ENCODE assay signal across 1 cellular context in the genomic region with DNA sequence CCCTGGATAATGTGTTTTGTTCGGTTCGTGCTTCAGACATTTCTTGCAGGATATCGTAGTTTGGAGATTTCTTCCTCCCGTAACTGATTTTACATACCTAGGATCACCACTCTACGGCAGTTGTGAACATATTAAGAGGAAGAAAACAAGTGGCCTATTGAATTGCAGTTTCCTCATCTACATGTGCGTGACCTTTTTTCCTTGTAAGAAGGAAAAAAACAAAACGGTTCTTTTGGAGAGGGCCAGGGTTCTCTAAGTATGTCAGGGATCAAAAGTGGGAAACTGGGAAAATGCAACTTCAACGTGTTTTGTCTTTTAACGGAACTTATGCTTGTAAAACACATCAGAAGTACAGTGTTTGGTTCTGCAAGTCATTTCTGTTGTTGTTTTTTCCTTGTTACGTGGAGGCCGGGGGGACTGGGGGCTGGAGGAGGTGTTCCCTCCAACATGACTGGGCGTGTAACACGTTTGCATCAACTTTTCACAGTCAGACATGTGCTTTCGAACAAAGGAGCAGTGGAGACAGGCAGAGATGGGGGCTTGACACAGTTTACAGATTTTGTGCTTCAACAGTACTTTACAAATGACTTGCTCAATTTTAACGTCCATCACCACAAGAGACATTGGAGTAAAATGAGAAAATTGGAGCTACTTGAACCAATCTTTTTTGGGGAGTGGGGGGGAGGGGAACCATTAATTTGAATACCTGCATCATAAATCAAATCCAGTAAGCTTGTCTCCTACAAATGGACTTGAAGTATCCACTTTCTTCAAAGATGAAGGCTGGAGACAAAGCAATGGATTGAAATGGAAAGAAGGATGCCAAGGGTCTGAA.
TF ChIP-seq lines count a peak whose summit lies in the region.

No MANE protein-coding gene starts in this region.

TF ChIP-seq in HepG2, 621 proteins besides CTCF, POLR2A, EP300 and RAD21 (continued from another document and continues in another):
- TF ChIP-seq TRIM24 (CRISPR knock-in tag; IDR thresholded peaks at IDR 0.05): no peak
- no peak for TF ChIP-seq ZC3H13 (CRISPR knock-in tag; IDR thresholded peaks at IDR 0.05)
- no peak for TF ChIP-seq ZIK1 (CRISPR knock-in tag; IDR thresholded peaks at IDR 0.05; ENCODE audit: borderline replicate concordance, low read depth)
- TF ChIP-seq AGO2 (optimal IDR thresholded peaks at IDR 0.05; ENCODE audit: low read depth, low read length): peak; percentile 7
- TF ChIP-seq ZNF260 (CRISPR knock-in tag; IDR thresholded peaks at IDR 0.05; ENCODE audit: borderline replicate concordance, low read depth): no peak
- TF ChIP-seq ARID5B (CRISPR knock-in tag; IDR thresholded peaks at IDR 0.05): no peak
- no peak for TF ChIP-seq ZNF253 (CRISPR knock-in tag; IDR thresholded peaks at IDR 0.05; ENCODE audit: borderline replicate concordance)
- TF ChIP-seq RBFOX2 (IDR thresholded peaks at IDR 0.05; ENCODE audit: low read depth, low read length): peak; percentile 41; the same call in 1 of the 2 replicates
- TF ChIP-seq SNAI1 (CRISPR knock-in tag; IDR thresholded peaks at IDR 0.05; ENCODE audit: borderline replicate concordance): no peak
- TF ChIP-seq MYC (CRISPR knock-in tag; IDR thresholded peaks at IDR 0.05; ENCODE audit: borderline replicate concordance): 0 out of 2 replicates have a peak, but pooled peaks have one; percentile 42
- TF ChIP-seq ARNT2 (CRISPR knock-in tag; IDR thresholded peaks at IDR 0.05; ENCODE audit: low read depth): no peak
- TF ChIP-seq SP140L (CRISPR knock-in tag; IDR thresholded peaks at IDR 0.05; ENCODE audit: borderline replicate concordance): no peak
- 0 out of 2 replicates have a peak, but pooled peaks have one; percentile 27 for TF ChIP-seq ZBTB38 (CRISPR knock-in tag; IDR thresholded peaks at IDR 0.05)
- 0 out of 2 replicates have a peak, but pooled peaks have one; percentile 4 for TF ChIP-seq CEBPG (CRISPR knock-in tag; IDR thresholded peaks at IDR 0.05)
- TF ChIP-seq NR2F6 (IDR thresholded peaks at IDR 0.05): peak; percentile 9; the same call in 1 of the 2 replicates
- TF ChIP-seq NR2F6 (CRISPR knock-in tag; IDR thresholded peaks at IDR 0.05): no peak
- TF ChIP-seq HNRNPUL1 (IDR thresholded peaks at IDR 0.05; ENCODE audit: low read depth, low read length): no peak
- no peak for TF ChIP-seq SP2 (CRISPR knock-in tag; IDR thresholded peaks at IDR 0.05)
- TF ChIP-seq ZNF282 (IDR thresholded peaks at IDR 0.05; ENCODE audit: partially characterized antibody): no peak
- TF ChIP-seq ZNF768 (CRISPR knock-in tag; IDR thresholded peaks at IDR 0.05): no peak
- no peak for TF ChIP-seq NFE2L2 (IDR thresholded peaks at IDR 0.05; ENCODE audit: low read length)
- TF ChIP-seq PCBP2 (optimal IDR thresholded peaks at IDR 0.05; ENCODE audit: low read depth, low read length, poor library complexity, severe bottlenecking): no peak
- no peak for TF ChIP-seq ZNF431 (CRISPR knock-in tag; IDR thresholded peaks at IDR 0.05; ENCODE audit: borderline replicate concordance, low read depth)
- peak; percentile 27; the same call in 1 of the 2 replicates for TF ChIP-seq DNMT3B (CRISPR knock-in tag; conservative IDR thresholded peaks at IDR 0.05)
- no peak for TF ChIP-seq YY1 (IDR thresholded peaks at IDR 0.05; ENCODE audit: insufficient read depth, insufficient replicate concordance, low read depth, low read length)
- TF ChIP-seq TBL1XR1 (IDR thresholded peaks at IDR 0.05; ENCODE audit: borderline replicate concordance, low read length, partially characterized antibody): no peak
- TF ChIP-seq POLR2AphosphoS5 (IDR thresholded peaks at IDR 0.05; ENCODE audit: low read depth, low read length): peak; percentile 58
- TF ChIP-seq MXI1 (IDR thresholded peaks at IDR 0.05; ENCODE audit: borderline replicate concordance, low read depth, low read length): peak; percentile 30; the same call in 1 of the 3 replicates
- no peak for TF ChIP-seq ZNF235 (CRISPR knock-in tag; IDR thresholded peaks at IDR 0.05; ENCODE audit: borderline replicate concordance)
- peak; percentile 6; the same call in 1 of the 2 replicates for TF ChIP-seq RARA (CRISPR knock-in tag; IDR thresholded peaks at IDR 0.05)
- TF ChIP-seq NPAS2 (CRISPR knock-in tag; IDR thresholded peaks at IDR 0.05; ENCODE audit: borderline replicate concordance): no peak
- no peak for TF ChIP-seq SP4 (CRISPR knock-in tag; IDR thresholded peaks at IDR 0.05)
- no peak for TF ChIP-seq AKNA (CRISPR knock-in tag; IDR thresholded peaks at IDR 0.05; ENCODE audit: borderline replicate concordance)
- TF ChIP-seq ZNF446 (CRISPR knock-in tag; IDR thresholded peaks at IDR 0.05): no peak
- TF ChIP-seq, protein P1, sequence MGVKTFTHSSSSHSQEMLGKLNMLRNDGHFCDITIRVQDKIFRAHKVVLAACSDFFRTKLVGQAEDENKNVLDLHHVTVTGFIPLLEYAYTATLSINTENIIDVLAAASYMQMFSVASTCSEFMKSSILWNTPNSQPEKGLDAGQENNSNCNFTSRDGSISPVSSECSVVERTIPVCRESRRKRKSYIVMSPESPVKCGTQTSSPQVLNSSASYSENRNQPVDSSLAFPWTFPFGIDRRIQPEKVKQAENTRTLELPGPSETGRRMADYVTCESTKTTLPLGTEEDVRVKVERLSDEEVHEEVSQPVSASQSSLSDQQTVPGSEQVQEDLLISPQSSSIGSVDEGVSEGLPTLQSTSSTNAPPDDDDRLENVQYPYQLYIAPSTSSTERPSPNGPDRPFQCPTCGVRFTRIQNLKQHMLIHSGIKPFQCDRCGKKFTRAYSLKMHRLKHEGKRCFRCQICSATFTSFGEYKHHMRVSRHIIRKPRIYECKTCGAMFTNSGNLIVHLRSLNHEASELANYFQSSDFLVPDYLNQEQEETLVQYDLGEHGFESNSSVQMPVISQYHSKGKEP (CRISPR knock-in tag; IDR thresholded peaks at IDR 0.05): no peak
- no peak for TF ChIP-seq ZNF572 (CRISPR knock-in tag; IDR thresholded peaks at IDR 0.05)
- no peak for TF ChIP-seq ZNF484 (CRISPR knock-in tag; IDR thresholded peaks at IDR 0.05; ENCODE audit: borderline replicate concordance, low read depth)
- no peak for TF ChIP-seq MEIS2 (CRISPR knock-in tag; IDR thresholded peaks at IDR 0.05)
- no peak for TF ChIP-seq MATR3 (CRISPR knock-in tag; IDR thresholded peaks at IDR 0.05)
- no peak for TF ChIP-seq PBX2 (CRISPR knock-in tag; IDR thresholded peaks at IDR 0.05)
- TF ChIP-seq ATF7 (IDR thresholded peaks at IDR 0.05): no peak
- TF ChIP-seq ATF7 (CRISPR knock-in tag; IDR thresholded peaks at IDR 0.05): no peak
- TF ChIP-seq, protein P2, sequence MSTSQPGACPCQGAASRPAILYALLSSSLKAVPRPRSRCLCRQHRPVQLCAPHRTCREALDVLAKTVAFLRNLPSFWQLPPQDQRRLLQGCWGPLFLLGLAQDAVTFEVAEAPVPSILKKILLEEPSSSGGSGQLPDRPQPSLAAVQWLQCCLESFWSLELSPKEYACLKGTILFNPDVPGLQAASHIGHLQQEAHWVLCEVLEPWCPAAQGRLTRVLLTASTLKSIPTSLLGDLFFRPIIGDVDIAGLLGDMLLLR (CRISPR knock-in tag; IDR thresholded peaks at IDR 0.05): no peak
- 0 out of 2 replicates have a peak, but pooled peaks have one; percentile 18 for TF ChIP-seq ZBTB43 (CRISPR knock-in tag; conservative IDR thresholded peaks at IDR 0.05)
- TF ChIP-seq ZNF772 (CRISPR knock-in tag; IDR thresholded peaks at IDR 0.05): no peak
- no peak for TF ChIP-seq FOXP1 (IDR thresholded peaks at IDR 0.05)
- TF ChIP-seq FOXP1 (CRISPR knock-in tag; IDR thresholded peaks at IDR 0.05): peak; percentile 15; the same call in 1 of the 2 replicates
- no peak for TF ChIP-seq UBTF (CRISPR knock-in tag; IDR thresholded peaks at IDR 0.05)
- no peak for TF ChIP-seq KLF12 (CRISPR knock-in tag; IDR thresholded peaks at IDR 0.05; ENCODE audit: borderline replicate concordance)
- TF ChIP-seq MED13 (CRISPR knock-in tag; IDR thresholded peaks at IDR 0.05): no peak
- TF ChIP-seq ZNF337 (CRISPR knock-in tag; IDR thresholded peaks at IDR 0.05; ENCODE audit: borderline replicate concordance, low read depth): no peak
- no peak for TF ChIP-seq ZNF782 (CRISPR knock-in tag; IDR thresholded peaks at IDR 0.05; ENCODE audit: borderline replicate concordance)
